ENCODE assay signal across 20 cellular contexts in the genomic region with DNA sequence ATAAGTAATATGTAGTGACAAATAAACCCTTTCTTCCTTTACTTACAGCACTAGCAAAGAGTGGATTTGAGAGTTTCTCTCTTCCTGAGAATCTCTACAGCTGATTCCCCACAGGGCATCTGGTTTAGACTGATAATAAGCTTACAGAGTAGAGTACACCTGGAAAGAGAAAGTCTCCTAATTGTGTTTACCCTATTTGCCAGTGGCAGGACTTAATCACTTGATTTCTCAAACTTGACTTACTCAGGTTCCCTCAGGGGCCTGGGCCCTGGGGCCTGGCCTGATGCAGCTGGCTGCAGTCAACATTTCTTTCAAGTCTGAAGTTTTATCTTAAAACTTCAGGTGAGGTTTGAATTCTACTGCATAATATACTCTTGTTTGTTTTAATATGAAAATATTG. TPM values are rescaled to one million over a fixed set of nuclear protein-coding genes. Genes with fewer than 3 reads are reported as not detected.
DNase-seq lines count a peak whose midpoint lies in the region; ATAC-seq, FAIRE-seq and TF ChIP-seq lines count a peak whose summit lies in the region.
"Had no signal": no experiment of that assay in that cellular context is flagged by ENCODE, and none has a peak within 500 bp of the region (broad histone marks: within the 10 kb centered on the region; RNA-seq: fewer than 3 reads in every experiment).

No MANE protein-coding gene starts in this region.

- DNase-seq in GM12865 (ENCODE audit: low read depth) = peak; percentile 42
- peak; percentile 49 for DNase-seq in NCI-H146 (lab: John Stamatoyannopoulos, UW)
- DNase-seq in T-helper 17 cell = no peak
- DNase-seq in neuronal stem cell (ENCODE audit: low spot score) = no peak
- DNase-seq in GM03348 (ENCODE audit: low spot score) = no peak
- DNase-seq in urothelium cell line (ENCODE audit: low spot score) = no peak
- no peak for DNase-seq in MG63
- DNase-seq in stimulated activated CD4-positive, alpha-beta T cell treated with anti-CD3 and anti-CD28 coated beads, Interleukin-4, amount 100 ng/mL, for 4 hours = no peak
- DNase-seq: activated CD4-positive, alpha-beta T cell treated with anti-CD3 and anti-CD28 coated beads, Interleukin-2, amount 50 U/mL, for 1 hour; activated T-cell treated with anti-CD3 and anti-CD28 coated beads, Interleukin-2, amount 50 U/mL, for 1 hour; GF-D8; heart left ventricle; mesenchymal stem cell; MV-4-11; Peyer's patch; stimulated activated CD4-positive, alpha-beta T cell treated with anti-CD3 and anti-CD28 coated beads, Interleukin-4, amount 100 ng/mL, for 1 hour; stimulated activated CD8-positive, alpha-beta memory T cell treated with anti-CD3 and anti-CD28 coated beads, Interleukin-4, amount 100 ng/mL, for 48 hours had no signal

- H2BK120ac ChIP-seq in neuronal stem cell (ENCODE audit: low read depth, low read length) = no peak overlapping the region

- H3K27ac ChIP-seq in neuronal stem cell (replicated peaks; ENCODE audit: low read length) = no peak overlapping the region
- H3K27ac ChIP-seq: heart left ventricle, neutrophil, Peyer's patch had no signal

- H3K27me3 ChIP-seq in neuronal stem cell (ENCODE audit: control insufficient read depth in 3 of 3, insufficient read depth in 3 of 3, low read depth in 1 of 3, low read length in 3 of 3) = no peaks in the 10 kb centered on the region
- H3K27me3 ChIP-seq in MG63 = no peaks in the 10 kb centered on the region
- H3K27me3 ChIP-seq: heart left ventricle, neutrophil, Peyer's patch had no signal

- no peak overlapping the region for H4K8ac ChIP-seq in neuronal stem cell (ENCODE audit: low read depth, low read length)

- no peaks in the 10 kb centered on the region for H3K36me3 ChIP-seq in neuronal stem cell (replicated peaks in 1 of 2; ENCODE audit: control insufficient read depth in 2 of 2, insufficient read depth in 2 of 2, low read length in 2 of 2)
- H3K36me3 ChIP-seq in MG63 = no peaks in the 10 kb centered on the region
- H3K36me3 ChIP-seq: heart left ventricle, neutrophil, Peyer's patch had no signal

- H3K18ac ChIP-seq in neuronal stem cell (ENCODE audit: low read length) = no peak overlapping the region

- H3K79me1 ChIP-seq in neuronal stem cell (ENCODE audit: low read depth, low read length) = peaks cover 2% of the 10 kb centered on the region

- H3K4me3 ChIP-seq in GM12865 (ENCODE audit: low read depth, low read length) (no peak overlapping the region), neuronal stem cell (ENCODE audit: low read length in 2 of 2) (no peak overlapping the region), MG63 (no peak overlapping the region)
- H3K4me3 ChIP-seq: heart left ventricle, Peyer's patch had no signal

- H2BK12ac ChIP-seq in neuronal stem cell (ENCODE audit: low read length) = no peak overlapping the region

- H3K27me3 Mint-ChIP-seq in T-helper 17 cell = no peaks in the 10 kb centered on the region
- H3K27me3 Mint-ChIP-seq: brain had no signal

- no peak overlapping the region for H4K91ac ChIP-seq in neuronal stem cell (ENCODE audit: low read depth, low read length, poor library complexity)

- FAIRE-seq in urothelium cell line (lab: Jason Lieb, UNC) = no peak

- peaks cover 6% of the 10 kb centered on the region for H3K4me1 Mint-ChIP-seq in T-helper 17 cell
- H3K4me1 Mint-ChIP-seq: brain had no signal

- no peaks in the 10 kb centered on the region for H3K36me3 Mint-ChIP-seq in T-helper 17 cell (ENCODE audit: low read depth)
- H3K36me3 Mint-ChIP-seq: activated naive CD4-positive, alpha-beta T cell treated with anti-CD3 and anti-CD28 coated beads, Interleukin-2, amount 50 U/mL, for 72 hours; brain had no signal

- H3K4ac ChIP-seq in neuronal stem cell (ENCODE audit: low read length) = no peak overlapping the region

- H3K23ac ChIP-seq in neuronal stem cell (ENCODE audit: low read depth, low read length, poor library complexity) = no peak overlapping the region

- no peak overlapping the region for H2BK15ac ChIP-seq in neuronal stem cell (ENCODE audit: low read length)

- no peak overlapping the region for H3K4me3 Mint-ChIP-seq in T-helper 17 cell
- H3K4me3 Mint-ChIP-seq: brain had no signal

- no peaks in the 10 kb centered on the region for H3K9me3 ChIP-seq in T-helper 17 cell (ENCODE audit: control insufficient read depth, low read length, poor library complexity, severe bottlenecking)
- H3K9me3 ChIP-seq in neuronal stem cell (replicated peaks in 1 of 2; ENCODE audit: control insufficient read depth in 2 of 2, insufficient read depth in 1 of 2, low read depth in 1 of 2, low read length in 2 of 2) = no peaks in the 10 kb centered on the region
- H3K9me3 ChIP-seq in MG63 = no peaks in the 10 kb centered on the region
- H3K9me3 ChIP-seq: heart left ventricle, neutrophil, Peyer's patch had no signal

- H2AK5ac ChIP-seq in neuronal stem cell (ENCODE audit: low read depth, low read length) = no peak overlapping the region

- TF ChIP-seq CTCF in GM12865 (IDR thresholded peaks at IDR 0.05; ENCODE audit: insufficient read depth, low read depth, low read length, missing control alignments) = no peak

- no peak overlapping the region for H3K4me2 ChIP-seq in neuronal stem cell (ENCODE audit: insufficient read depth, low read length, poor library complexity, severe bottlenecking)

- no peak overlapping the region for H3K9ac ChIP-seq in neuronal stem cell (ENCODE audit: low read depth, low read length, poor library complexity)

- no peak overlapping the region for H2BK5ac ChIP-seq in neuronal stem cell (ENCODE audit: low read length)

- no peak overlapping the region for H3K14ac ChIP-seq in neuronal stem cell (ENCODE audit: low read length)

- no peak for ATAC-seq in T-helper 17 cell
- ATAC-seq: activated naive CD4-positive, alpha-beta T cell treated with anti-CD3 and anti-CD28 coated beads, Interleukin-2, amount 50 U/mL, for 72 hours; heart left ventricle had no signal

- peak overlapping the region; percentile 81 for H2AFZ ChIP-seq in neuronal stem cell (ENCODE audit: low read length)

- peaks cover 0 to 3% of the 10 kb centered on the region in 2 donors for H3K4me1 ChIP-seq in neuronal stem cell (ENCODE audit: control insufficient read depth in 2 of 2, insufficient read depth in 1 of 2, low read depth in 1 of 2, low read length in 2 of 2)
- H3K4me1 ChIP-seq: Peyer's patch had no signal

- peak overlapping the region; percentile 41 for H3K27ac Mint-ChIP-seq in T-helper 17 cell

RNA-seq across cellular contexts. Expression of a gene that starts 38.0 kb away (rescaled TPM):
- total RNA-seq in T-helper 17 cell = 1 to 10 TPM; 3.5 to 3.9 TPM
- 52.4 TPM for polyA plus RNA-seq in neuronal stem cell (2013, experiment 1 of 2)
- polyA plus RNA-seq in neuronal stem cell (2013, experiment 2 of 2) = 53.9 TPM
- 28.8 and 43.0 TPM in 2 replicates for total RNA-seq in MG63 (2014; rRNA removed; shearing (Covaris generic); ENCODE audit: low replicate concordance)

Comparison
In these comparisons a context has a peak if more than half of its experiments do, and no peak if none do; other contexts are left out.
1. DNase-seq: peak in GM12865 (single experiment) and NCI-H146 (single experiment); none in T-helper 17 cell (0 of 3), neuronal stem cell (single experiment), GM03348 (single experiment), urothelium cell line (single experiment), MG63 (single experiment) and stimulated activated CD4-positive, alpha-beta T cell treated with anti-CD3 and anti-CD28 coated beads, Interleukin-4, amount 100 ng/mL, for 4 hours (0 of 2).